Comparison of ENCODE assay signal across 8 cellular contexts in genomic region chr14:73759714-73760597, GRCh38. TPM values are rescaled to one million over a fixed set of nuclear protein-coding genes. Genes with fewer than 3 reads are reported as not detected.
DNase-seq lines count a peak whose midpoint lies in the region; ATAC-seq and FAIRE-seq lines count a peak whose summit lies in the region.

No MANE protein-coding gene starts in this region.

- H3K9me3 ChIP-seq in BLaER1 = no peaks in the 10 kb centered on the region

- H4K20me1 ChIP-seq in BLaER1 = peaks cover 94% of the 10 kb centered on the region

- no peak for FAIRE-seq in GM19239 (lab: Jason Lieb, UNC)

- peak; percentile 60 for ATAC-seq in HG03439 (IDR thresholded peaks at IDR 0.05; ENCODE audit: unreplicated experiment)

- peak overlapping the region; percentile 94 for H3K9ac ChIP-seq in BLaER1

- peaks cover 88% of the 10 kb centered on the region for H3K4me1 ChIP-seq in BLaER1

- H3K36me3 ChIP-seq in BLaER1 = no peaks in the 10 kb centered on the region

- peak overlapping the region; percentile 89 for H3K4me3 ChIP-seq in BLaER1

- no peaks in the 10 kb centered on the region for H3K27me3 ChIP-seq in BLaER1

- peak overlapping the region; percentile 98 for H3K27ac ChIP-seq in BLaER1

- H3K4me2 ChIP-seq in BLaER1 = peak overlapping the region; percentile 99

- DNase-seq in GM19239 (ENCODE audit: insufficient read length, low spot score) = peak; percentile 81
- DNase-seq in NCI-H510A (lab: John Stamatoyannopoulos, UW) = peak; percentile 96
- DNase-seq in activated CD4-positive, alpha-beta T cell treated with anti-CD3 and anti-CD28 coated beads for 24 hours (ENCODE audit: low read depth in 2 of 2) = peak; percentile 94 to 96
- DNase-seq in cerebellum (ENCODE audit: low spot score) = peak; percentile 92
- peak; percentile 100 for DNase-seq in kidney tubule cell (ENCODE audit: low spot score)
- DNase-seq in stimulated activated CD4-positive, alpha-beta T cell treated with anti-CD3 and anti-CD28 coated beads, Interleukin-15, amount 100 ng/mL, for 48 hours (ENCODE audit: low read depth in 2 of 2) = peak; percentile 95 to 97

RNA-seq across cellular contexts. Expression of gene PNMA1, which starts 45.8 kb away (rescaled TPM):
- total RNA-seq in cerebellum = 69.8 TPM

Comparison
In these comparisons a context has a peak if more than half of its experiments do, and no peak if none do; other contexts are left out.
1. Peak in every context shown above with its lines: DNase-seq, ATAC-seq, H3K4me3 ChIP-seq and H3K27ac ChIP-seq.